In the genomic region with DNA sequence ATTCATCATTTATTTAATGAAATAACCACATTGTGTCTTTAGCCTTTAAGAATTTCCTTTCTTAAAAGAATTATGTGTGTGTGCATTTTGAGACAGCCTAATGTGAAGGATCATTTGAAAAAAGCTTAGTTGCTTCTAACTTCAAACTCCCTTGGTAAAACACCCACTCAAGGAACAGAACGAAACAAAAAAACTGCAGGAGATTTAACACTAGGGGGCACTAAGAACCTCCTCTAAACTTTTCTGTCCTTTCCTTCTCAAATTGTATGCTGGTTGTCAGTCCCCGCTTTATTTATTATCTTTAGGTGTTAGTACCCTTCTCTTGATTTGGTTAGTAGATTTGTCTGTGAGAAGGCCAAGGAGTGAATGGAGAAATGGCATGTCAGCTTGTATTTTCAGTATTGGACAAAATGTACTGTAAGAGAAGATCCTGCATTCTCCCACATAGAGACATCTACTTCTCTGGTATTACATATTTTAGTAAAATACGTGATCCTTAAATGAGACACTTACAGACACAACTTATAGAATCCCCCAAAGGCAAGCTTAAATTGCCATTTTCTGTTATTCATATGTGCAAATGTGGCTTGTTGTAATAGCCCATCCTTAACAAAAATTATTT, we compare ENCODE assay signal across 8 cellular contexts.
DNase-seq lines count a peak whose midpoint lies in the region; ATAC-seq, FAIRE-seq and TF ChIP-seq lines count a peak whose summit lies in the region.

No MANE protein-coding gene starts in this region.

- no peaks in the 10 kb centered on the region for H3K36me3 ChIP-seq in astrocyte (ENCODE audit: insufficient read depth, low read length)

- no peaks in the 10 kb centered on the region for H3K27me3 Mint-ChIP-seq in activated CD8-positive, alpha-beta T cell treated with anti-CD3 and anti-CD28 coated beads for 36 hours
- H3K27me3 Mint-ChIP-seq in activated CD8-positive, alpha-beta T cell treated with anti-CD3 and anti-CD28 coated beads, Interleukin-2, amount 10 ng/mL, durations not matched to agents 7 days and 5 days (ENCODE audit: low read depth) = no peaks in the 10 kb centered on the region
- no peaks in the 10 kb centered on the region for H3K27me3 Mint-ChIP-seq in astrocyte (ENCODE audit: low read depth, unreplicated experiment)
- no peaks in the 10 kb centered on the region for H3K27me3 Mint-ChIP-seq in activated naive CD8-positive, alpha-beta T cell treated with anti-CD3 and anti-CD28 coated beads, Interleukin-2, amount 50 U/mL, for 24 hours

- H3K4me1 Mint-ChIP-seq in activated CD8-positive, alpha-beta T cell treated with anti-CD3 and anti-CD28 coated beads for 36 hours (ENCODE audit: low read depth) = no peaks in the 10 kb centered on the region
- no peaks in the 10 kb centered on the region for H3K4me1 Mint-ChIP-seq in activated CD8-positive, alpha-beta T cell treated with anti-CD3 and anti-CD28 coated beads, Interleukin-2, amount 10 ng/mL, durations not matched to agents 7 days and 5 days (ENCODE audit: low read depth)
- no peaks in the 10 kb centered on the region for H3K4me1 Mint-ChIP-seq in astrocyte (ENCODE audit: low read depth, unreplicated experiment)
- no peaks in the 10 kb centered on the region for H3K4me1 Mint-ChIP-seq in activated naive CD8-positive, alpha-beta T cell treated with anti-CD3 and anti-CD28 coated beads, Interleukin-2, amount 50 U/mL, for 24 hours

- CTCF ChIA-PET in activated CD8-positive, alpha-beta T cell treated with anti-CD3 and anti-CD28 coated beads for 36 hours (lab: Charles Lee) = interaction anchor here (1.5 kb wide), 1 partner anchor 12 kb away, joined by 5 read pairs; no protein-coding TSS in a partner anchor
- CTCF ChIA-PET in activated CD8-positive, alpha-beta T cell treated with anti-CD3 and anti-CD28 coated beads, Interleukin-2, amount 10 ng/mL, durations not matched to agents 7 days and 5 days (lab: Charles Lee) = interaction anchor here (0.9 to 1.3 kb wide), 2 partner anchors 11 to 658 kb away, joined by 3 to 4 read pairs; a partner anchor contains a TSS

- no peaks in the 10 kb centered on the region for H4K20me1 ChIP-seq in astrocyte (ENCODE audit: insufficient read depth, low read length)

- no peaks in the 10 kb centered on the region for H3K79me2 ChIP-seq in astrocyte (ENCODE audit: insufficient read depth, low read length)

- no peaks in the 10 kb centered on the region for H3K36me3 Mint-ChIP-seq in activated CD8-positive, alpha-beta T cell treated with anti-CD3 and anti-CD28 coated beads for 36 hours (ENCODE audit: low read depth)
- no peaks in the 10 kb centered on the region for H3K36me3 Mint-ChIP-seq in activated CD8-positive, alpha-beta T cell treated with anti-CD3 and anti-CD28 coated beads, Interleukin-2, amount 10 ng/mL, durations not matched to agents 7 days and 5 days (ENCODE audit: low read depth)
- no peaks in the 10 kb centered on the region for H3K36me3 Mint-ChIP-seq in astrocyte (ENCODE audit: low read depth, unreplicated experiment)
- H3K36me3 Mint-ChIP-seq in activated naive CD4-positive, alpha-beta T cell treated with anti-CD3 and anti-CD28 coated beads, Interleukin-2, amount 50 U/mL, for 72 hours = no peaks in the 10 kb centered on the region
- H3K36me3 Mint-ChIP-seq in activated naive CD8-positive, alpha-beta T cell treated with anti-CD3 and anti-CD28 coated beads, Interleukin-2, amount 50 U/mL, for 24 hours (ENCODE audit: low read depth) = no peaks in the 10 kb centered on the region

- peak; percentile 55 for TF ChIP-seq CTCF in activated CD8-positive, alpha-beta T cell treated with anti-CD3 and anti-CD28 coated beads for 36 hours (IDR thresholded peaks at IDR 0.05)
- peak; percentile 60 for TF ChIP-seq CTCF in astrocyte (IDR thresholded peaks at IDR 0.05; ENCODE audit: insufficient read depth, low read depth, low read length)

- H3K9ac ChIP-seq in astrocyte (ENCODE audit: low read length) = no peak overlapping the region

- no peak for ATAC-seq in activated CD8-positive, alpha-beta T cell treated with anti-CD3 and anti-CD28 coated beads for 36 hours
- no peak for ATAC-seq in activated CD8-positive, alpha-beta T cell treated with anti-CD3 and anti-CD28 coated beads, Interleukin-2, amount 10 ng/mL, durations not matched to agents 7 days and 5 days
- peak; percentile 77 for ATAC-seq in HG02870 (IDR thresholded peaks at IDR 0.05; ENCODE audit: unreplicated experiment)
- ATAC-seq in activated naive CD4-positive, alpha-beta T cell treated with anti-CD3 and anti-CD28 coated beads, Interleukin-2, amount 50 U/mL, for 72 hours = no peak
- no peak for ATAC-seq in activated naive CD8-positive, alpha-beta T cell treated with anti-CD3 and anti-CD28 coated beads, Interleukin-2, amount 50 U/mL, for 24 hours

- H3K4me3 Mint-ChIP-seq in activated CD8-positive, alpha-beta T cell treated with anti-CD3 and anti-CD28 coated beads for 36 hours = no peak overlapping the region
- no peak overlapping the region for H3K4me3 Mint-ChIP-seq in activated CD8-positive, alpha-beta T cell treated with anti-CD3 and anti-CD28 coated beads, Interleukin-2, amount 10 ng/mL, durations not matched to agents 7 days and 5 days
- H3K4me3 Mint-ChIP-seq in astrocyte (ENCODE audit: unreplicated experiment) = no peak overlapping the region
- H3K4me3 Mint-ChIP-seq in activated naive CD8-positive, alpha-beta T cell treated with anti-CD3 and anti-CD28 coated beads, Interleukin-2, amount 50 U/mL, for 24 hours = no peak overlapping the region

- POLR2A ChIA-PET in activated CD8-positive, alpha-beta T cell treated with anti-CD3 and anti-CD28 coated beads for 36 hours (lab: Charles Lee) = no interaction called here
- POLR2A ChIA-PET in activated CD8-positive, alpha-beta T cell treated with anti-CD3 and anti-CD28 coated beads, Interleukin-2, amount 10 ng/mL, durations not matched to agents 7 days and 5 days (lab: Charles Lee) = no interaction called here

- H3K27ac ChIP-seq in astrocyte (ENCODE audit: low read depth, low read length) = no peak overlapping the region

- H2AFZ ChIP-seq in astrocyte (ENCODE audit: low read depth, low read length) = no peak overlapping the region

- DNase-seq in activated CD8-positive, alpha-beta T cell treated with anti-CD3 and anti-CD28 coated beads for 36 hours = no peak
- DNase-seq in activated CD8-positive, alpha-beta T cell treated with anti-CD3 and anti-CD28 coated beads, Interleukin-2, amount 10 ng/mL, durations not matched to agents 7 days and 5 days = no peak
- peak; percentile 50 for DNase-seq in NCI-H2107 (lab: John Stamatoyannopoulos, UW)
- no peak for DNase-seq in astrocyte (ENCODE audit: low read depth)
- DNase-seq in left kidney (ENCODE audit: low read depth, low spot score) = peak; percentile 63
- no peak for DNase-seq in activated naive CD4-positive, alpha-beta T cell treated with anti-CD3 and anti-CD28 coated beads, Interleukin-2, amount 50 U/mL, for 72 hours (ENCODE audit: low spot score in 2 of 2)
- no peak for DNase-seq in activated naive CD8-positive, alpha-beta T cell treated with anti-CD3 and anti-CD28 coated beads, Interleukin-2, amount 50 U/mL, for 24 hours

- no peaks in the 10 kb centered on the region for H3K9me3 Mint-ChIP-seq in activated CD8-positive, alpha-beta T cell treated with anti-CD3 and anti-CD28 coated beads for 36 hours
- peaks cover 3% of the 10 kb centered on the region for H3K9me3 Mint-ChIP-seq in activated CD8-positive, alpha-beta T cell treated with anti-CD3 and anti-CD28 coated beads, Interleukin-2, amount 10 ng/mL, durations not matched to agents 7 days and 5 days (ENCODE audit: insufficient read depth)
- H3K9me3 Mint-ChIP-seq in astrocyte (ENCODE audit: unreplicated experiment) = no peaks in the 10 kb centered on the region
- no peaks in the 10 kb centered on the region for H3K9me3 Mint-ChIP-seq in activated naive CD4-positive, alpha-beta T cell treated with anti-CD3 and anti-CD28 coated beads, Interleukin-2, amount 50 U/mL, for 72 hours
- no peaks in the 10 kb centered on the region for H3K9me3 Mint-ChIP-seq in activated naive CD8-positive, alpha-beta T cell treated with anti-CD3 and anti-CD28 coated beads, Interleukin-2, amount 50 U/mL, for 24 hours

- intact Hi-C loops in activated CD8-positive, alpha-beta T cell treated with anti-CD3 and anti-CD28 coated beads for 36 hours (cut with micrococcal nuclease) = no loop called here

- no peaks in the 10 kb centered on the region for H3K4me1 ChIP-seq in astrocyte (ENCODE audit: insufficient read depth, low read length)

- no peak overlapping the region for H3K4me2 ChIP-seq in astrocyte (ENCODE audit: low read length)

- no peaks in the 10 kb centered on the region for H3K27me3 ChIP-seq in astrocyte (ENCODE audit: insufficient read depth, low read length)

- no peak overlapping the region for H3K27ac Mint-ChIP-seq in activated CD8-positive, alpha-beta T cell treated with anti-CD3 and anti-CD28 coated beads for 36 hours
- no peak overlapping the region for H3K27ac Mint-ChIP-seq in activated CD8-positive, alpha-beta T cell treated with anti-CD3 and anti-CD28 coated beads, Interleukin-2, amount 10 ng/mL, durations not matched to agents 7 days and 5 days
- no peak overlapping the region for H3K27ac Mint-ChIP-seq in astrocyte (ENCODE audit: unreplicated experiment)
- no peak overlapping the region for H3K27ac Mint-ChIP-seq in activated naive CD4-positive, alpha-beta T cell treated with anti-CD3 and anti-CD28 coated beads, Interleukin-2, amount 50 U/mL, for 72 hours
- H3K27ac Mint-ChIP-seq in activated naive CD8-positive, alpha-beta T cell treated with anti-CD3 and anti-CD28 coated beads, Interleukin-2, amount 50 U/mL, for 24 hours = no peak overlapping the region

- H3K9me3 ChIP-seq in astrocyte (ENCODE audit: insufficient read depth, low read depth, low read length) = no peaks in the 10 kb centered on the region

- FAIRE-seq in astrocyte (lab: Jason Lieb, UNC) = no peak

- no peak overlapping the region for H3K4me3 ChIP-seq in astrocyte (ENCODE audit: insufficient read depth, low read depth, low read length)

Comparison
In these comparisons a context has a peak if more than half of its experiments do, and no peak if none do; other contexts are left out.
1. DNase-seq: peak in NCI-H2107 (single experiment) and left kidney (single experiment); none in activated CD8-positive, alpha-beta T cell treated with anti-CD3 and anti-CD28 coated beads for 36 hours (single experiment), activated CD8-positive, alpha-beta T cell treated with anti-CD3 and anti-CD28 coated beads, Interleukin-2, amount 10 ng/mL, durations not matched to agents 7 days and 5 days (single experiment), astrocyte (single experiment), activated naive CD4-positive, alpha-beta T cell treated with anti-CD3 and anti-CD28 coated beads, Interleukin-2, amount 50 U/mL, for 72 hours (0 of 2) and activated naive CD8-positive, alpha-beta T cell treated with anti-CD3 and anti-CD28 coated beads, Interleukin-2, amount 50 U/mL, for 24 hours (single experiment).